ENCODE assay signal across 15 cellular contexts in the genomic region with DNA sequence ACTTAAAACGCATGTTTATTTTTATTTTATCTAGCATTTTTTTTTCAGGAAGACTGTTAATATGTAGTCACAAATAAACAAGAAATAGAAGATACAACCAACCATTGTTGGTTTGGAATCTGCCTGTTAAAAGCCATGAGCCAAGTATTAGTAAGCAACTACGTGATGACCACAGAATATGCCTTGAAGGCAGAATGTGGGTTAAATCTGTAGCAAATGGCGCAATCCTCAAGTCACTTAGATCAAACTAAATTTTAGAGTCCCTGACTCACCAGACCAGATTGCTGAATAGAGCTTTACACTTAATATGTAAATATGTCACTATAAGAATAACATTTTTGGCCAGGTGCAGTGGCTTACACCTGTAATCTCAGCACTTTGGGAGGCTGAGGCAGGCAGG.
DNase-seq lines count a peak whose midpoint lies in the region; FAIRE-seq and TF ChIP-seq lines count a peak whose summit lies in the region.
"Had no signal": no experiment of that assay in that cellular context is flagged by ENCODE, and none has a peak within 500 bp of the region (broad histone marks: within the 10 kb centered on the region; RNA-seq: fewer than 3 reads in every experiment).

No MANE protein-coding gene starts in this region.

- dilution Hi-C loops in keratinocyte (cut with MboI; ENCODE audit: extremely low pct_ligation_motif_present, low sequenced_read_pairs): no loop called here

- H3K4me1 ChIP-seq in keratinocyte (ENCODE audit: control insufficient read depth, extremely low read depth, insufficient read depth, low read length): peaks cover 7% of the 10 kb centered on the region
- H3K4me1 ChIP-seq in Peyer's patch: no peaks in the 10 kb centered on the region
- H3K4me1 ChIP-seq: Caco-2, suprapubic skin had no signal

- DNase-seq in Caki2 (ENCODE audit: low read depth) (peak; percentile 3), MV-4-11 (lab: John Stamatoyannopoulos, UW) (peak; percentile 72), astrocyte of the cerebellum (ENCODE audit: low read depth) (peak; percentile 73), keratinocyte (ENCODE audit: low read depth, low spot score) (peak; percentile 89), Peyer's patch (no peak), WERI-Rb-1 (no peak), hippocampal formation (lab: John Stamatoyannopoulos, UW) (no peak), NCI-H524 (lab: John Stamatoyannopoulos, UW) (no peak)
- DNase-seq: activated T-cell treated with anti-CD3 and anti-CD28 coated beads, Interleukin-2, amount 50 U/mL, for 72 hours; Caco-2; cerebellar nuclear complex; midbrain; NCI-H1105; NK-92 treated with Interleukin-12 subunit alpha and Interleukin-12 subunit beta, amount 100 ng/mL, for 24 hours had no signal

- H2AFZ ChIP-seq in keratinocyte (ENCODE audit: control insufficient read depth, low read length): no peak overlapping the region

- no peak for TF ChIP-seq POLR2A in Peyer's patch (IDR thresholded peaks at IDR 0.05)

- H3K27ac ChIP-seq in keratinocyte (ENCODE audit: control insufficient read depth, insufficient read depth, low read length) (no peak overlapping the region), Peyer's patch (no peak overlapping the region), WERI-Rb-1 (no peak overlapping the region)
- H3K27ac ChIP-seq: suprapubic skin had no signal

- no peaks in the 10 kb centered on the region for H3K9me1 ChIP-seq in keratinocyte (ENCODE audit: control insufficient read depth, extremely low read depth, insufficient read depth, low read length)

- in situ Hi-C loops in Caki2 (cut with HindIII; ENCODE audit: low pct_unique_long_range_greater_than_20kb, low sequenced_read_pairs) (no loop called here), astrocyte of the cerebellum (cut with HindIII; ENCODE audit: low sequenced_read_pairs) (no loop called here)

- no peak overlapping the region for H3K9ac ChIP-seq in keratinocyte (ENCODE audit: control insufficient read depth, extremely low read depth, insufficient read depth, low read length)

- H3K4me2 ChIP-seq in keratinocyte (ENCODE audit: control insufficient read depth, extremely low read depth, insufficient read depth, low read depth, low read length): no peak overlapping the region

- no peaks in the 10 kb centered on the region for H3K79me2 ChIP-seq in keratinocyte (ENCODE audit: control insufficient read depth, insufficient read depth, low read length)

- H3K27me3 ChIP-seq in keratinocyte (ENCODE audit: control insufficient read depth, extremely low read depth, insufficient read depth, low read length) (no peaks in the 10 kb centered on the region), Peyer's patch (no peaks in the 10 kb centered on the region), WERI-Rb-1 (ENCODE audit: insufficient read depth, low read depth, severe bottlenecking) (no peaks in the 10 kb centered on the region)
- H3K27me3 ChIP-seq: suprapubic skin had no signal

- no peaks in the 10 kb centered on the region for H3K36me3 ChIP-seq in keratinocyte (ENCODE audit: control insufficient read depth in 2 of 2, extremely low read depth in 1 of 2, insufficient read depth in 2 of 2, low read length in 2 of 2)
- H3K36me3 ChIP-seq in Peyer's patch: no peaks in the 10 kb centered on the region
- no peaks in the 10 kb centered on the region for H3K36me3 ChIP-seq in WERI-Rb-1
- H3K36me3 ChIP-seq: suprapubic skin had no signal

- H3K4me3 ChIP-seq in astrocyte of the cerebellum (ENCODE audit: low read depth, low read length): no peak overlapping the region
- H3K4me3 ChIP-seq in keratinocyte (ENCODE audit: control insufficient read depth in 2 of 3, extremely low read depth in 1 of 3, insufficient read depth in 2 of 3, low read depth in 1 of 3, low read length in 3 of 3): no peak overlapping the region
- no peak overlapping the region for H3K4me3 ChIP-seq in Peyer's patch
- H3K4me3 ChIP-seq in WERI-Rb-1 (ENCODE audit: low read depth, low read length): no peak overlapping the region
- H3K4me3 ChIP-seq: suprapubic skin had no signal

- H4K20me1 ChIP-seq in keratinocyte (ENCODE audit: control insufficient read depth, extremely low read depth, insufficient read depth, low read length): no peaks in the 10 kb centered on the region

- H3K9me3 ChIP-seq in keratinocyte (ENCODE audit: control insufficient read depth, low read depth, low read length) (no peaks in the 10 kb centered on the region), Peyer's patch (no peaks in the 10 kb centered on the region), WERI-Rb-1 (ENCODE audit: severe bottlenecking) (no peaks in the 10 kb centered on the region)
- H3K9me3 ChIP-seq: Caco-2, suprapubic skin had no signal

- FAIRE-seq in keratinocyte (lab: Jason Lieb, UNC): peak; percentile 89

- TF ChIP-seq CTCF in astrocyte of the cerebellum (IDR thresholded peaks at IDR 0.05; ENCODE audit: low read depth, low read length, missing control alignments) (no peak), keratinocyte (optimal IDR thresholded peaks at IDR 0.05 in 1 of 3, IDR thresholded peaks at IDR 0.05 in 1 of 3, conservative IDR thresholded peaks at IDR 0.05 in 1 of 3; ENCODE audit: extremely low read depth in 1 of 3, insufficient read depth in 2 of 3, low read length in 3 of 3) (no peak), Peyer's patch (IDR thresholded peaks at IDR 0.05) (no peak), WERI-Rb-1 (IDR thresholded peaks at IDR 0.05; ENCODE audit: low read depth, low read length) (no peak)

Comparison
In these comparisons a context has a peak if more than half of its experiments do, and no peak if none do; other contexts are left out.
1. DNase-seq: peak in Caki2 (single experiment), MV-4-11 (single experiment), astrocyte of the cerebellum (single experiment) and keratinocyte (single experiment); none in Peyer's patch (0 of 3), WERI-Rb-1 (single experiment), hippocampal formation (0 of 2) and NCI-H524 (0 of 2).